Comparison of ENCODE assay signal across 1 cellular context in genomic region chr17:17255689-17256088, GRCh38. TPM values are rescaled to one million over a fixed set of nuclear protein-coding genes. Genes with fewer than 3 reads are reported as not detected.
"Had no signal": no experiment of that assay in that cellular context is flagged by ENCODE, and none has a peak within 500 bp of the region (broad histone marks: within the 10 kb centered on the region; RNA-seq: fewer than 3 reads in every experiment).

No MANE protein-coding gene starts in this region.

RNA-seq across cellular contexts. Expression of gene PLD6, which starts 49.6 kb away (rescaled TPM):
- total RNA-seq: HT1080 had no signal
